ENCODE assay signal across 1 cellular context in genomic region chr2:109069430-109070194, GRCh38.
TF ChIP-seq lines count a peak whose summit lies in the region.

No MANE protein-coding gene starts in this region.

TF ChIP-seq in HepG2, 621 proteins besides CTCF, POLR2A, EP300 and RAD21 (continued from another document and continues in another):
- TF ChIP-seq RERE (CRISPR knock-in tag; IDR thresholded peaks at IDR 0.05; ENCODE audit: low read depth) (no peak), GPN1 (CRISPR knock-in tag; IDR thresholded peaks at IDR 0.05; ENCODE audit: borderline replicate concordance) (no peak), ZNF788 (CRISPR knock-in tag; IDR thresholded peaks at IDR 0.05; ENCODE audit: borderline replicate concordance) (no peak), CBX5 (CRISPR knock-in tag; IDR thresholded peaks at IDR 0.05; ENCODE audit: borderline replicate concordance) (no peak), BATF2 (CRISPR knock-in tag; IDR thresholded peaks at IDR 0.05) (no peak), THYN1 (CRISPR knock-in tag; IDR thresholded peaks at IDR 0.05; ENCODE audit: borderline replicate concordance, low read depth) (no peak), AKNA (CRISPR knock-in tag; IDR thresholded peaks at IDR 0.05; ENCODE audit: borderline replicate concordance) (no peak), NR3C1 (CRISPR knock-in tag; IDR thresholded peaks at IDR 0.05) (no peak), ZNF781 (CRISPR knock-in tag; IDR thresholded peaks at IDR 0.05; ENCODE audit: borderline replicate concordance, not compliant biosample characterization) (no peak), KDM5B (CRISPR knock-in tag; IDR thresholded peaks at IDR 0.05; ENCODE audit: borderline replicate concordance) (no peak), KLF9 (CRISPR knock-in tag; IDR thresholded peaks at IDR 0.05; ENCODE audit: low read depth) (no peak), LCORL (IDR thresholded peaks at IDR 0.05) (no peak), LCORL (CRISPR knock-in tag; IDR thresholded peaks at IDR 0.05) (no peak), TEAD2 (CRISPR knock-in tag; IDR thresholded peaks at IDR 0.05) (no peak), ZNF337 (CRISPR knock-in tag; IDR thresholded peaks at IDR 0.05; ENCODE audit: borderline replicate concordance, low read depth) (no peak), ATF7-NPFF (CRISPR knock-in tag; IDR thresholded peaks at IDR 0.05; ENCODE audit: low read depth) (no peak), KMT2A (CRISPR knock-in tag; IDR thresholded peaks at IDR 0.05) (no peak), GABPA (IDR thresholded peaks at IDR 0.05; ENCODE audit: low read depth, low read length) (no peak), GABPA (CRISPR knock-in tag; IDR thresholded peaks at IDR 0.05; ENCODE audit: low read depth) (no peak), FOXC1 (CRISPR knock-in tag; IDR thresholded peaks at IDR 0.05; ENCODE audit: borderline replicate concordance) (no peak), TAF1 (CRISPR knock-in tag; IDR thresholded peaks at IDR 0.05) (no peak), CCAR2 (optimal IDR thresholded peaks at IDR 0.05; ENCODE audit: low read depth, low read length) (no peak), ZNF468 (CRISPR knock-in tag; IDR thresholded peaks at IDR 0.05) (no peak), FOXJ3 (CRISPR knock-in tag; IDR thresholded peaks at IDR 0.05; ENCODE audit: borderline replicate concordance) (peak; percentile 32; the same call in 1 of the 2 replicates), ZNF143 (CRISPR knock-in tag; IDR thresholded peaks at IDR 0.05) (no peak), JDP2 (CRISPR knock-in tag; IDR thresholded peaks at IDR 0.05; ENCODE audit: borderline replicate concordance) (no peak)
- TF ChIP-seq, protein P1, sequence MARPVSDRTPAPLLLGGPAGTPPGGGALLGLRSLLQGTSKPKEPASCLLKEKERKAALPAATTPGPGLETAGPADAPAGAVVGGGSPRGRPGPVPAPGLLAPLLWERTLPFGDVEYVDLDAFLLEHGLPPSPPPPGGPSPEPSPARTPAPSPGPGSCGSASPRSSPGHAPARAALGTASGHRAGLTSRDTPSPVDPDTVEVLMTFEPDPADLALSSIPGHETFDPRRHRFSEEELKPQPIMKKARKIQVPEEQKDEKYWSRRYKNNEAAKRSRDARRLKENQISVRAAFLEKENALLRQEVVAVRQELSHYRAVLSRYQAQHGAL (CRISPR knock-in tag; IDR thresholded peaks at IDR 0.05; ENCODE audit: not compliant biosample characterization), result no peak
- TF ChIP-seq, protein P2, sequence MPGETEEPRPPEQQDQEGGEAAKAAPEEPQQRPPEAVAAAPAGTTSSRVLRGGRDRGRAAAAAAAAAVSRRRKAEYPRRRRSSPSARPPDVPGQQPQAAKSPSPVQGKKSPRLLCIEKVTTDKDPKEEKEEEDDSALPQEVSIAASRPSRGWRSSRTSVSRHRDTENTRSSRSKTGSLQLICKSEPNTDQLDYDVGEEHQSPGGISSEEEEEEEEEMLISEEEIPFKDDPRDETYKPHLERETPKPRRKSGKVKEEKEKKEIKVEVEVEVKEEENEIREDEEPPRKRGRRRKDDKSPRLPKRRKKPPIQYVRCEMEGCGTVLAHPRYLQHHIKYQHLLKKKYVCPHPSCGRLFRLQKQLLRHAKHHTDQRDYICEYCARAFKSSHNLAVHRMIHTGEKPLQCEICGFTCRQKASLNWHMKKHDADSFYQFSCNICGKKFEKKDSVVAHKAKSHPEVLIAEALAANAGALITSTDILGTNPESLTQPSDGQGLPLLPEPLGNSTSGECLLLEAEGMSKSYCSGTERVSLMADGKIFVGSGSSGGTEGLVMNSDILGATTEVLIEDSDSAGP (CRISPR knock-in tag; IDR thresholded peaks at IDR 0.05; ENCODE audit: borderline replicate concordance), result no peak
- TF ChIP-seq, protein P3, sequence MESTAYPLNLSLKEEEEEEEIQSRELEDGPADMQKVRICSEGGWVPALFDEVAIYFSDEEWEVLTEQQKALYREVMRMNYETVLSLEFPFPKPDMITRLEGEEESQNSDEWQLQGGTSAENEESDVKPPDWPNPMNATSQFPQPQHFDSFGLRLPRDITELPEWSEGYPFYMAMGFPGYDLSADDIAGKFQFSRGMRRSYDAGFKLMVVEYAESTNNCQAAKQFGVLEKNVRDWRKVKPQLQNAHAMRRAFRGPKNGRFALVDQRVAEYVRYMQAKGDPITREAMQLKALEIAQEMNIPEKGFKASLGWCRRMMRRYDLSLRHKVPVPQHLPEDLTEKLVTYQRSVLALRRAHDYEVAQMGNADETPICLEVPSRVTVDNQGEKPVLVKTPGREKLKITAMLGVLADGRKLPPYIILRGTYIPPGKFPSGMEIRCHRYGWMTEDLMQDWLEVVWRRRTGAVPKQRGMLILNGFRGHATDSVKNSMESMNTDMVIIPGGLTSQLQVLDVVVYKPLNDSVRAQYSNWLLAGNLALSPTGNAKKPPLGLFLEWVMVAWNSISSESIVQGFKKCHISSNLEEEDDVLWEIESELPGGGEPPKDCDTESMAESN (CRISPR knock-in tag; conservative IDR thresholded peaks at IDR 0.05), result 0 out of 2 replicates have a peak, but pooled peaks have one; percentile 21
- TF ChIP-seq, protein P4, sequence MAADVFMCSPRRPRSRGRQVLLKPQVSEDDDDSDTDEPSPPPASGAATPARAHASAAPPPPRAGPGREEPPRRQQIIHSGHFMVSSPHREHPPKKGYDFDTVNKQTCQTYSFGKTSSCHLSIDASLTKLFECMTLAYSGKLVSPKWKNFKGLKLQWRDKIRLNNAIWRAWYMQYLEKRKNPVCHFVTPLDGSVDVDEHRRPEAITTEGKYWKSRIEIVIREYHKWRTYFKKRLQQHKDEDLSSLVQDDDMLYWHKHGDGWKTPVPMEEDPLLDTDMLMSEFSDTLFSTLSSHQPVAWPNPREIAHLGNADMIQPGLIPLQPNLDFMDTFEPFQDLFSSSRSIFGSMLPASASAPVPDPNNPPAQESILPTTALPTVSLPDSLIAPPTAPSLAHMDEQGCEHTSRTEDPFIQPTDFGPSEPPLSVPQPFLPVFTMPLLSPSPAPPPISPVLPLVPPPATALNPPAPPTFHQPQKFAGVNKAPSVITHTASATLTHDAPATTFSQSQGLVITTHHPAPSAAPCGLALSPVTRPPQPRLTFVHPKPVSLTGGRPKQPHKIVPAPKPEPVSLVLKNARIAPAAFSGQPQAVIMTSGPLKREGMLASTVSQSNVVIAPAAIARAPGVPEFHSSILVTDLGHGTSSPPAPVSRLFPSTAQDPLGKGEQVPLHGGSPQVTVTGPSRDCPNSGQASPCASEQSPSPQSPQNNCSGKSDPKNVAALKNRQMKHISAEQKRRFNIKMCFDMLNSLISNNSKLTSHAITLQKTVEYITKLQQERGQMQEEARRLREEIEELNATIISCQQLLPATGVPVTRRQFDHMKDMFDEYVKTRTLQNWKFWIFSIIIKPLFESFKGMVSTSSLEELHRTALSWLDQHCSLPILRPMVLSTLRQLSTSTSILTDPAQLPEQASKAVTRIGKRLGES (CRISPR knock-in tag; IDR thresholded peaks at IDR 0.05; ENCODE audit: borderline replicate concordance), result no peak
- TF ChIP-seq, protein P5, sequence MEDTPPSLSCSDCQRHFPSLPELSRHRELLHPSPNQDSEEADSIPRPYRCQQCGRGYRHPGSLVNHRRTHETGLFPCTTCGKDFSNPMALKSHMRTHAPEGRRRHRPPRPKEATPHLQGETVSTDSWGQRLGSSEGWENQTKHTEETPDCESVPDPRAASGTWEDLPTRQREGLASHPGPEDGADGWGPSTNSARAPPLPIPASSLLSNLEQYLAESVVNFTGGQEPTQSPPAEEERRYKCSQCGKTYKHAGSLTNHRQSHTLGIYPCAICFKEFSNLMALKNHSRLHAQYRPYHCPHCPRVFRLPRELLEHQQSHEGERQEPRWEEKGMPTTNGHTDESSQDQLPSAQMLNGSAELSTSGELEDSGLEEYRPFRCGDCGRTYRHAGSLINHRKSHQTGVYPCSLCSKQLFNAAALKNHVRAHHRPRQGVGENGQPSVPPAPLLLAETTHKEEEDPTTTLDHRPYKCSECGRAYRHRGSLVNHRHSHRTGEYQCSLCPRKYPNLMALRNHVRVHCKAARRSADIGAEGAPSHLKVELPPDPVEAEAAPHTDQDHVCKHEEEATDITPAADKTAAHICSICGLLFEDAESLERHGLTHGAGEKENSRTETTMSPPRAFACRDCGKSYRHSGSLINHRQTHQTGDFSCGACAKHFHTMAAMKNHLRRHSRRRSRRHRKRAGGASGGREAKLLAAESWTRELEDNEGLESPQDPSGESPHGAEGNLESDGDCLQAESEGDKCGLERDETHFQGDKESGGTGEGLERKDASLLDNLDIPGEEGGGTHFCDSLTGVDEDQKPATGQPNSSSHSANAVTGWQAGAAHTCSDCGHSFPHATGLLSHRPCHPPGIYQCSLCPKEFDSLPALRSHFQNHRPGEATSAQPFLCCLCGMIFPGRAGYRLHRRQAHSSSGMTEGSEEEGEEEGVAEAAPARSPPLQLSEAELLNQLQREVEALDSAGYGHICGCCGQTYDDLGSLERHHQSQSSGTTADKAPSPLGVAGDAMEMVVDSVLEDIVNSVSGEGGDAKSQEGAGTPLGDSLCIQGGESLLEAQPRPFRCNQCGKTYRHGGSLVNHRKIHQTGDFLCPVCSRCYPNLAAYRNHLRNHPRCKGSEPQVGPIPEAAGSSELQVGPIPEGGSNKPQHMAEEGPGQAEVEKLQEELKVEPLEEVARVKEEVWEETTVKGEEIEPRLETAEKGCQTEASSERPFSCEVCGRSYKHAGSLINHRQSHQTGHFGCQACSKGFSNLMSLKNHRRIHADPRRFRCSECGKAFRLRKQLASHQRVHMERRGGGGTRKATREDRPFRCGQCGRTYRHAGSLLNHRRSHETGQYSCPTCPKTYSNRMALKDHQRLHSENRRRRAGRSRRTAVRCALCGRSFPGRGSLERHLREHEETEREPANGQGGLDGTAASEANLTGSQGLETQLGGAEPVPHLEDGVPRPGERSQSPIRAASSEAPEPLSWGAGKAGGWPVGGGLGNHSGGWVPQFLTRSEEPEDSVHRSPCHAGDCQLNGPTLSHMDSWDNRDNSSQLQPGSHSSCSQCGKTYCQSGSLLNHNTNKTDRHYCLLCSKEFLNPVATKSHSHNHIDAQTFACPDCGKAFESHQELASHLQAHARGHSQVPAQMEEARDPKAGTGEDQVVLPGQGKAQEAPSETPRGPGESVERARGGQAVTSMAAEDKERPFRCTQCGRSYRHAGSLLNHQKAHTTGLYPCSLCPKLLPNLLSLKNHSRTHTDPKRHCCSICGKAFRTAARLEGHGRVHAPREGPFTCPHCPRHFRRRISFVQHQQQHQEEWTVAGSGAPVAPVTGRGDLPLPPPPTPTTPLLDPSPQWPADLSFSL (CRISPR knock-in tag; IDR thresholded peaks at IDR 0.05), result no peak
